ENCODE assay signal across 1 cellular context in the genomic region with DNA sequence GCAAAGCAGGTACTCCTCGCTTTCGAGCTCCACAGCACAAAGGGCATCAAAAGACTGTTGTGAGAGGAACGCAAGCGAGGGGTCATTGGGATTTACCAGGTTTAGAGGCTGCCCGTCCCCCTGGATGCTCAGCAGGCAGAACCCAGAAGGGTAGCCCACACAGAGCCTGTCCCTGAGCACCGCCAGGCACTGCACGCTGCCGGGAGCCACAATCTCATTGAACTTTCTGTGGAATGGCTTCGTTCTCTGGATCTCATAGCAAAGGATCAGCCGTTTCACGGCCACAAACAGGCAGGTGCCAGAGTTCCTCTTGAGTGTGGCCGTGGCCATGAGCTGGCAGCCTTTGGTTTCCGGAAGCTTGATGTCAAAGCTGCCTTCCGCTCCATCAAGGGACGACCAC.
TF ChIP-seq lines count a peak whose summit lies in the region.

No MANE protein-coding gene starts in this region.

TF ChIP-seq in IMR-90, 13 proteins besides CTCF, POLR2A, EP300 and RAD21:
- no peak for TF ChIP-seq CHD1 (IDR thresholded peaks at IDR 0.05; ENCODE audit: low read depth, low read length)
- no peak for TF ChIP-seq MAFK (IDR thresholded peaks at IDR 0.05; ENCODE audit: low read depth, low read length)
- no peak for TF ChIP-seq NFE2L2 (IDR thresholded peaks at IDR 0.05; ENCODE audit: low read depth, low read length)
- TF ChIP-seq SMC3 (IDR thresholded peaks at IDR 0.05; ENCODE audit: low read depth, low read length), result no peak
- no peak for TF ChIP-seq CEBPB (IDR thresholded peaks at IDR 0.05; ENCODE audit: low read depth, low read length)
- TF ChIP-seq RCOR1 (IDR thresholded peaks at IDR 0.05; ENCODE audit: insufficient replicate concordance, low read length), result no peak
